In genomic region chr15:62059108-62059817, GRCh38 we compare ENCODE assay signal across 8 cellular contexts. TPM values are rescaled to one million over a fixed set of nuclear protein-coding genes. Genes with fewer than 3 reads are reported as not detected.
A peak's percentile ranks its signal among the peaks of the same experiment; 100 is the strongest.
DNase-seq lines count a peak whose midpoint lies in the region; ATAC-seq, FAIRE-seq and TF ChIP-seq lines count a peak whose summit lies in the region.

No MANE protein-coding gene starts in this region.

- H2BK20ac ChIP-seq in H1 (ENCODE audit: low read length): no peak overlapping the region

- H3K4me3 ChIP-seq in GM12875 (ENCODE audit: low read depth, low read length) (peak overlapping the region; percentile 69), PC-3 (ENCODE audit: low read length) (peak overlapping the region; percentile 94), H1 (ENCODE audit: extremely low read depth in 1 of 4, insufficient read depth in 2 of 4, low read depth in 3 of 4, low read length in 4 of 4) (peak overlapping the region; percentile 49 to 84 (median 72)), neural progenitor cell (peak overlapping the region; percentile 77)

- FAIRE-seq in H1 (lab: Jason Lieb, UNC) (no peak), H54 (lab: Jason Lieb, UNC) (no peak)

- peak overlapping the region; percentile 75 for H3K9ac ChIP-seq in PC-3 (ENCODE audit: low read length)
- H3K9ac ChIP-seq in H1 (replicated peaks in 1 of 4; ENCODE audit: extremely low read depth in 1 of 4, low read depth in 3 of 4, low read length in 3 of 4): peak overlapping the region in 2 of 4 experiments; percentile 35 to 67; a peak in 2 of 7 replicates
- no peak overlapping the region for H3K9ac ChIP-seq in neural progenitor cell

- H3K9me3 Mint-ChIP-seq in neural progenitor cell: no peaks in the 10 kb centered on the region

- no peak overlapping the region for H2BK15ac ChIP-seq in H1 (ENCODE audit: low read length)

- H3K36me3 Mint-ChIP-seq in neural progenitor cell: peaks cover 4% of the 10 kb centered on the region

- no peak for ATAC-seq in PC-3
- ATAC-seq in HG03469 (IDR thresholded peaks at IDR 0.05; ENCODE audit: unreplicated experiment): no peak

- TSS peak; percentile 56 for BruUV-seq in PC-3 (replicated peaks; lab: Mats Ljungman, UMichigan)

- peak overlapping the region; percentile 96 for H2AFZ ChIP-seq in PC-3 (ENCODE audit: low read length)
- H2AFZ ChIP-seq in H1 (ENCODE audit: low read length): peak overlapping the region; percentile 83
- peak overlapping the region; percentile 94 for H2AFZ ChIP-seq in neural progenitor cell (replicated peaks)

- H3K23ac ChIP-seq in H1 (ENCODE audit: insufficient read length): no peak overlapping the region

- H3K79me1 ChIP-seq in H1 (ENCODE audit: low read depth, low read length): no peaks in the 10 kb centered on the region

- peaks cover 17% of the 10 kb centered on the region for H3K4me1 Mint-ChIP-seq in neural progenitor cell

- TF ChIP-seq CTCF in GM12875 (IDR thresholded peaks at IDR 0.05; ENCODE audit: borderline replicate concordance, insufficient read depth, low read depth, low read length) (peak; percentile 12; the same call in 1 of the 2 replicates), PC-3 (conservative IDR thresholded peaks at IDR 0.05; ENCODE audit: low read depth, low read length) (no peak; the same call in 1 of the 2 replicates), H1 (IDR thresholded peaks at IDR 0.05; ENCODE audit: control extremely low read depth in 1 of 3, insufficient read depth in 1 of 3, low read depth in 1 of 3, low read length in 3 of 3) (no peak), neural progenitor cell (IDR thresholded peaks at IDR 0.05) (peak; percentile 18)

- H3K4me2 ChIP-seq in PC-3 (ENCODE audit: low read length): peak overlapping the region; percentile 84
- peak overlapping the region; percentile 78 to 83 for H3K4me2 ChIP-seq in H1 (ENCODE audit: insufficient read depth in 1 of 2, low read depth in 2 of 2, low read length in 2 of 2)
- peak overlapping the region; percentile 88 for H3K4me2 ChIP-seq in neural progenitor cell

- no peak overlapping the region for H3K18ac ChIP-seq in H1 (ENCODE audit: extremely low read depth, low read length)

- no peaks in the 10 kb centered on the region for H3K36me3 ChIP-seq in PC-3 (ENCODE audit: low read depth, low read length)
- H3K36me3 ChIP-seq in H1 (ENCODE audit: control insufficient read depth in 2 of 4, insufficient read depth in 4 of 4, low read length in 3 of 4): no peaks in the 10 kb centered on the region
- no peaks in the 10 kb centered on the region for H3K36me3 ChIP-seq in neural progenitor cell

- no peak overlapping the region for H2BK120ac ChIP-seq in H1 (replicated peaks; ENCODE audit: low read depth, low read length)

- no peak overlapping the region for H4K5ac ChIP-seq in H1 (ENCODE audit: insufficient read length, low read depth, low read length)

- H4K91ac ChIP-seq in H1 (replicated peaks; ENCODE audit: insufficient read length, low read length): no peak overlapping the region

- WGBS in H1 (ENCODE audit: extremely low coverage in 1 of 2, insufficient coverage in 1 of 2, insufficient read length in 1 of 2, insufficient replicate concordance in 2 of 2, low coverage in 1 of 2, low lambda C conversion rate in 2 of 2, missing lambda C conversion rate in 1 of 2), 2 experiments: 38% methylated on average over 13 of the region's 13 CpGs; no CpG with 5 or more reads in 1 of the 2 experiments

- no peak overlapping the region for H3K27ac Mint-ChIP-seq in neural progenitor cell

- H2BK12ac ChIP-seq in H1 (ENCODE audit: low read depth, low read length): no peak overlapping the region

- peaks cover 7% of the 10 kb centered on the region for H3K23me2 ChIP-seq in H1 (ENCODE audit: low read depth, low read length)

- H3K27ac ChIP-seq in PC-3 (ENCODE audit: low read length) (0 out of 2 replicates have a peak overlapping the region, but pooled peaks have one; percentile 11), H1 (ENCODE audit: low read depth, low read length) (no peak overlapping the region), neural progenitor cell (no peak overlapping the region)

- H3F3A ChIP-seq in PC-3 (ENCODE audit: low read length, unreplicated experiment) (no peaks in the 10 kb centered on the region), neural progenitor cell (ENCODE audit: low read depth) (peaks cover 14% of the 10 kb centered on the region)

- H4K8ac ChIP-seq in H1 (ENCODE audit: extremely low read depth, insufficient read depth, low read length): no peak overlapping the region

- no peak for TF ChIP-seq RAD21 in H1 (IDR thresholded peaks at IDR 0.05 in 1 of 2, conservative IDR thresholded peaks at IDR 0.05 in 1 of 2; ENCODE audit: low read depth in 2 of 2, low read length in 2 of 2)

- no peak overlapping the region for H3K56ac ChIP-seq in H1 (replicated peaks; ENCODE audit: insufficient read length, low read depth, low read length)

- no peaks in the 10 kb centered on the region for H3K9me2 ChIP-seq in PC-3 (replicated peaks; ENCODE audit: low read length)

- peak overlapping the region; percentile 96 for H3K4me3 Mint-ChIP-seq in neural progenitor cell

- H3K4me1 ChIP-seq in PC-3 (ENCODE audit: insufficient read depth, low read length) (peaks cover 8% of the 10 kb centered on the region), H1 (replicated peaks in 1 of 4; ENCODE audit: control insufficient read depth in 3 of 4, insufficient read depth in 4 of 4, low read length in 3 of 4) (peaks cover 0 to 6% (median under 1%) of the 10 kb centered on the region in 4 experiments; a peak in 1 of 7 replicates), neural progenitor cell (no peaks in the 10 kb centered on the region)

- no peak overlapping the region for H3K4ac ChIP-seq in H1 (replicated peaks; ENCODE audit: insufficient read length, low read depth, low read length)

- H3K14ac ChIP-seq in H1 (ENCODE audit: insufficient read length): no peak overlapping the region

- intact Hi-C loops in PC-3 (cut with micrococcal nuclease): no loop called here

- TF ChIP-seq EP300 in H1 (IDR thresholded peaks at IDR 0.05; ENCODE audit: borderline replicate concordance in 1 of 2, low read depth in 2 of 2, low read length in 2 of 2): no peak

- no peaks in the 10 kb centered on the region for H3K27me3 ChIP-seq in PC-3 (ENCODE audit: low read length)
- H3K27me3 ChIP-seq in H1 (replicated peaks in 1 of 4; ENCODE audit: control insufficient read depth in 3 of 4, extremely low read depth in 1 of 4, insufficient read depth in 3 of 4, low read length in 3 of 4): peaks cover 0 to 8% (median 7%) of the 10 kb centered on the region in 4 experiments; a peak in 5 of 7 replicates
- H3K27me3 ChIP-seq in neural progenitor cell: peaks cover 38% of the 10 kb centered on the region

- DNase-seq in PC-3: peak; percentile 11
- no peak for DNase-seq in H1 (ENCODE audit: low read depth in 1 of 2, low spot score in 2 of 2)
- no peak for DNase-seq in neural progenitor cell (ENCODE audit: low spot score)
- no peak for DNase-seq in foreskin melanocyte
- no peak for DNase-seq in H54 (ENCODE audit: insufficient read length, low spot score)
- DNase-seq in mesenteric fat pad (ENCODE audit: low spot score): no peak

- POLR2A ChIA-PET in PC-3 (lab: Charles Lee; ENCODE audit: unreplicated experiment) (interaction anchor here (0.5 kb wide), 1 partner anchor 152 kb away, joined by 3 read pairs; no protein-coding TSS in a partner anchor), H1 (lab: Charles Lee; ENCODE audit: partially characterized antibody) (no interaction called here)

- H2BK5ac ChIP-seq in H1 (ENCODE audit: low read depth, low read length): no peak overlapping the region

- H4K20me1 ChIP-seq in PC-3 (ENCODE audit: low read length) (no peaks in the 10 kb centered on the region), H1 (replicated peaks in 1 of 2; ENCODE audit: control insufficient read depth in 1 of 2, insufficient read depth in 2 of 2, low read length in 2 of 2) (no peaks in the 10 kb centered on the region), neural progenitor cell (ENCODE audit: low read depth) (peaks cover 6% of the 10 kb centered on the region)

- H3K79me2 ChIP-seq in PC-3 (ENCODE audit: low read length) (peaks cover 17% of the 10 kb centered on the region), H1 (ENCODE audit: control insufficient read depth in 1 of 2, insufficient read depth in 2 of 2, low read length in 2 of 2) (peaks cover 0 to 5% of the 10 kb centered on the region in 2 experiments; a peak in 1 of 4 replicates), neural progenitor cell (ENCODE audit: low read depth) (peaks cover 39% of the 10 kb centered on the region)

- peaks cover 33% of the 10 kb centered on the region for H3K27me3 Mint-ChIP-seq in neural progenitor cell (ENCODE audit: insufficient read depth, low read depth)

- TF ChIP-seq POLR2A in H1 (IDR thresholded peaks at IDR 0.05; ENCODE audit: control extremely low read depth in 1 of 2, low read depth in 2 of 2, low read length in 2 of 2) (no peak), H54 (IDR thresholded peaks at IDR 0.05; ENCODE audit: low read depth, low read length) (no peak)

- H3K9me3 ChIP-seq in PC-3 (ENCODE audit: low read length): no peaks in the 10 kb centered on the region
- no peaks in the 10 kb centered on the region for H3K9me3 ChIP-seq in H1 (ENCODE audit: insufficient read depth in 2 of 2, low read depth in 1 of 2, low read length in 1 of 2)
- H3K9me3 ChIP-seq in neural progenitor cell (ENCODE audit: low read depth): no peaks in the 10 kb centered on the region

- CTCF ChIA-PET in PC-3 (lab: Charles Lee): interaction anchor here (1.0 kb wide), 1 partner anchor 67 kb away, joined by 5 read pairs; no protein-coding TSS in a partner anchor
- CTCF ChIA-PET in H1 (lab: Charles Lee; ENCODE audit: partially characterized antibody): interaction anchor here (0.6 to 1.6 kb wide), 5 partner anchors 15 to 187 kb away, joined by 3 read pairs; no protein-coding TSS in a partner anchor

- H2AK5ac ChIP-seq in H1 (ENCODE audit: low read depth, low read length): no peak overlapping the region

RNA-seq across cellular contexts. Expression of gene VPS13C, which starts 1.0 kb away (rescaled TPM):
- 11.3 and 11.4 TPM in 2 replicates for total RNA-seq in PC-3 (2014; rRNA removed)
- total RNA-seq in H1 (2021; fragmentation: NEBNext Ultra II Directional; extraction: Animal tissue kit (Norgen Biotek cat#: 25700)): 14.1 and 18.8 TPM in 2 replicates
- polyA plus RNA-seq in H1 (2011; rRNA removed): 3.0 and 4.8 TPM in 2 replicates
- polyA plus RNA-seq in H1 (2011; cell fraction: cytosol; rRNA removed): 4.7 TPM
- 4.3 TPM for polyA plus RNA-seq in H1 (2011; cell fraction: nucleus; rRNA removed)
- polyA plus RNA-seq in H1 (2012, experiment 1 of 2): 4.8 to 7.2 TPM (median 6.1 TPM) in 4 replicates
- 0.42 TPM for polyA plus RNA-seq in H1 (2012, experiment 2 of 2)
- 11.0 TPM for polyA plus RNA-seq in H1 (2013, experiment 1 of 2)
- polyA plus RNA-seq in H1 (2013, experiment 2 of 2): 8.7 TPM
- 25.1 and 42.6 TPM in 2 replicates for polyA minus RNA-seq in H1 (2011; rRNA and poly(A)+ RNA removed)
- 18.9 TPM for polyA minus RNA-seq in H1 (2011; cell fraction: cytosol; rRNA and poly(A)+ RNA removed)
- polyA minus RNA-seq in H1 (2011; cell fraction: nucleus; rRNA and poly(A)+ RNA removed): 51.5 TPM
- total RNA-seq in neural progenitor cell (ENCODE audit: low replicate concordance): 31.9 and 51.6 TPM in 2 replicates
- total RNA-seq in mesenteric fat pad: 66.7 TPM

RNA-seq across cellular contexts. Expression of gene C2CD4A, which starts 7.5 kb away (rescaled TPM):
- total RNA-seq in PC-3 (2014; rRNA removed) (0.11 and 0.52 TPM in 2 replicates), neural progenitor cell (ENCODE audit: low replicate concordance) (not detected in 2 replicates), mesenteric fat pad (not detected)
- not detected in 2 replicates for total RNA-seq in H1 (2021; fragmentation: NEBNext Ultra II Directional; extraction: Animal tissue kit (Norgen Biotek cat#: 25700))
- polyA plus RNA-seq in H1 (2011; rRNA removed): not detected in 2 replicates
- not detected for polyA plus RNA-seq in H1 (2011; cell fraction: cytosol; rRNA removed)
- polyA plus RNA-seq in H1 (2011; cell fraction: nucleus; rRNA removed): not detected
- 0.10 TPM in 1 of 4 replicates, not detected in the others for polyA plus RNA-seq in H1 (2012, experiment 1 of 2)
- polyA plus RNA-seq in H1 (2012, experiment 2 of 2): 0.04 TPM
- polyA plus RNA-seq in H1 (2013, experiment 1 of 2): 0.04 TPM
- polyA plus RNA-seq in H1 (2013, experiment 2 of 2): 0.04 TPM
- not detected in 2 replicates for polyA minus RNA-seq in H1 (2011; rRNA and poly(A)+ RNA removed)
- not detected for polyA minus RNA-seq in H1 (2011; cell fraction: cytosol; rRNA and poly(A)+ RNA removed)
- polyA minus RNA-seq in H1 (2011; cell fraction: nucleus; rRNA and poly(A)+ RNA removed): 0.40 TPM

Comparison
In these comparisons a context has a peak if more than half of its experiments do, and no peak if none do; other contexts are left out.
1. CTCF ChIP-seq: peak in GM12875 (single experiment) and neural progenitor cell (single experiment); none in PC-3 (single experiment) and H1 (0 of 3).
2. Peak in every context shown above with its lines, with median percentiles within 50 percentile points of each other: H3K4me3 ChIP-seq, H2AFZ ChIP-seq and H3K4me2 ChIP-seq.